In the genomic region with DNA sequence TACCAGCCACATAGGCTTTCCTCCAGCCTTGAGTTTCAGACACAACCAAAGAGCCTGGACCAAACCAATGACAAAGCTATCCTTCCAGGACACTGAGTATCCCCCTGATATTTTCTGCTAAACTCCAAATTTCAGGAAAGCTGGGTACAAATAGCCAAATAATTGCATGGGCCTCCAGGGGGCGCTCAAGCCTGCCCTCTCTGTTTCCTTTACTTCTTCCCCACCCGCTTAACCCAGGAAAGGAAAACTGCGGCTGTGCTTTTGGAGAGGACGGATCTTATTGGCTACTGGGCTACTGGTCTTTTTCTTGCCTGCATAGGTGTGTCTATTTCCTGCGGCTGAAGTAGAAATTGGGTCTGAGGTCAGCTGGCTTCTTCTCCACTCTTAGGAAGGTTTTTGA, we compare ENCODE assay signal across 8 cellular contexts. TPM values are rescaled to one million over a fixed set of nuclear protein-coding genes. Genes with fewer than 3 reads are reported as not detected.
A peak's percentile ranks its signal among the peaks of the same experiment; 100 is the strongest.
DNase-seq lines count a peak whose midpoint lies in the region; ATAC-seq and TF ChIP-seq lines count a peak whose summit lies in the region.

No MANE protein-coding gene starts in this region.

- H3K9me3 Mint-ChIP-seq in GM23338, result peaks cover 55% of the 10 kb centered on the region

- POLR2A ChIA-PET in PC-9 (lab: Charles Lee; ENCODE audit: unreplicated experiment), result interaction anchor here (0.7 kb wide), 1 partner anchor 19 kb away, joined by 3 read pairs; no protein-coding TSS in a partner anchor

- H3K4me1 Mint-ChIP-seq in GM23338, result no peaks in the 10 kb centered on the region

- intact Hi-C loops in PC-9 (cut with micrococcal nuclease; ENCODE audit: unreplicated experiment) (loop anchor here (1.0 kb wide), 1 partner anchor 47 kb away; no protein-coding TSS in a partner anchor), tibial artery (cut with DNase I; ENCODE audit: low total_unique reads) (loop anchor here (5.0 kb wide), 1 partner anchor 47 kb away; no protein-coding TSS in a partner anchor)

- H3K79me2 ChIP-seq in GM23338 (replicated peaks; ENCODE audit: insufficient read depth) (no peaks in the 10 kb centered on the region), PC-9 (ENCODE audit: low read depth) (no peaks in the 10 kb centered on the region)

- no peaks in the 10 kb centered on the region for H3K4me1 ChIP-seq in GM23338 (ENCODE audit: insufficient read depth)
- H3K4me1 ChIP-seq in PC-9 (replicated peaks; ENCODE audit: insufficient read depth), result no peaks in the 10 kb centered on the region
- H3K4me1 ChIP-seq in tibial artery, result no peaks in the 10 kb centered on the region

- H3K9me2 ChIP-seq in GM23338 (ENCODE audit: insufficient read depth) (no peaks in the 10 kb centered on the region), PC-9 (ENCODE audit: insufficient read depth) (no peaks in the 10 kb centered on the region)

- BruUV-seq in PC-9 (replicated peaks; lab: Mats Ljungman, UMichigan), result no TSS peak

- peaks cover 17% of the 10 kb centered on the region for H3K9me3 ChIP-seq in PC-9 (ENCODE audit: insufficient read depth, low read depth)
- peaks cover 4 to 22% (median 13%) of the 10 kb centered on the region in 3 donors for H3K9me3 ChIP-seq in tibial artery

- TF ChIP-seq CTCF in GM23338 (conservative IDR thresholded peaks at IDR 0.05; ENCODE audit: low read depth in 2 of 2) (peak; percentile 85 to 95), PC-9 (conservative IDR thresholded peaks at IDR 0.05) (peak; percentile 87), omental fat pad (IDR thresholded peaks at IDR 0.05) (peak in 1 of 3 donors; percentile 52), tibial artery (IDR thresholded peaks at IDR 0.05) (peak; percentile 64 to 65)

- H4K20me1 ChIP-seq in GM23338 (replicated peaks; ENCODE audit: insufficient read depth), result no peaks in the 10 kb centered on the region
- no peaks in the 10 kb centered on the region for H4K20me1 ChIP-seq in PC-9 (ENCODE audit: insufficient read depth)

- ATAC-seq in GM23338 (peak; percentile 93), omental fat pad (ENCODE audit: low FRiP score) (no peak), GM18517 (IDR thresholded peaks at IDR 0.05; ENCODE audit: unreplicated experiment) (no peak)

- H3F3A ChIP-seq in GM23338 (replicated peaks; ENCODE audit: low read depth) (no peaks in the 10 kb centered on the region), PC-9 (ENCODE audit: insufficient read depth, low read depth) (no peaks in the 10 kb centered on the region)

- H3K27me3 Mint-ChIP-seq in GM23338 (ENCODE audit: insufficient read depth, low read depth, poor library complexity), result no peaks in the 10 kb centered on the region

- DNase-seq in AG20443 (ENCODE audit: low spot score), result peak; percentile 83
- peak; percentile 90 for DNase-seq in GM23338 (ENCODE audit: low spot score)
- DNase-seq in PC-9, result peak in 1 of 2 experiments; percentile 62
- peak; percentile 31 for DNase-seq in activated T-helper 1 cell treated with Interleukin-2 at 50 U/mL for 16 hours (ENCODE audit: low read depth)
- peak; percentile 27 for DNase-seq in fibroblast of the conjunctiva (ENCODE audit: low read depth)
- DNase-seq in omental fat pad (ENCODE audit: low spot score), result peak; percentile 58
- peak; percentile 72 to 74 for DNase-seq in tibial artery

- no peak overlapping the region for H3K4me3 Mint-ChIP-seq in GM23338

- H3K27ac Mint-ChIP-seq in GM23338, result no peak overlapping the region

- H3K4me3 ChIP-seq in GM23338 (no peak overlapping the region), PC-9 (no peak overlapping the region), tibial artery (no peak overlapping the region)

- 0 out of 2 replicates have a peak, but pooled peaks cover under 1% of the 10 kb centered on the region for H3K36me3 ChIP-seq in GM23338 (ENCODE audit: insufficient read depth)
- no peaks in the 10 kb centered on the region for H3K36me3 ChIP-seq in PC-9 (ENCODE audit: low read depth)
- H3K36me3 ChIP-seq in tibial artery, result peaks cover 0 to 6% (median 0%) of the 10 kb centered on the region in 3 donors

- H2AFZ ChIP-seq in GM23338, result no peak overlapping the region
- no peak overlapping the region for H2AFZ ChIP-seq in PC-9

- H3K36me3 Mint-ChIP-seq in GM23338 (ENCODE audit: low read depth), result peaks cover 20% of the 10 kb centered on the region

- H3K27ac ChIP-seq in GM23338 (ENCODE audit: low read depth) (no peak overlapping the region), PC-9 (no peak overlapping the region), tibial artery (no peak overlapping the region)

- H3K27me3 ChIP-seq in GM23338 (ENCODE audit: insufficient read depth) (no peaks in the 10 kb centered on the region), PC-9 (ENCODE audit: insufficient read depth, low read depth) (peaks cover 16% of the 10 kb centered on the region; the same call in 1 of the 2 replicates), tibial artery (peaks cover 0 to 30% of the 10 kb centered on the region in 2 donors)

- CTCF ChIA-PET in PC-9 (lab: Charles Lee), result interaction anchor here (0.5 to 0.7 kb wide), 4 partner anchors 56 to 236 kb away, joined by 3 to 11 read pairs (median 4); a partner anchor contains a TSS

- H3K4me2 ChIP-seq in GM23338 (no peak overlapping the region), PC-9 (no peak overlapping the region)

TF ChIP-seq in GM23338, 12 proteins besides CTCF, POLR2A, EP300 and RAD21:
- TF ChIP-seq ZNF114 (CRISPR knock-in tag; IDR thresholded peaks at IDR 0.05), result no peak

RNA-seq across cellular contexts. Expression of a gene that starts 30.1 kb away (rescaled TPM):
- 0.42 TPM in 1 of 2 replicates, not detected in the other for total RNA-seq in GM23338 (2014; rRNA removed; shearing (Covaris generic))
- 0.56 and 1.5 TPM in 2 replicates for polyA plus RNA-seq in GM23338 (2016; fragmentation: Nextera tagmentation; extraction: Ambion mirVana)
- total RNA-seq in PC-9 (2021) (7.4 and 9.4 TPM in 2 replicates), omental fat pad (1 to 10 TPM in 3 of 4 donors, under 1 TPM in 1; 0.74 to 5.2 (median 2.9) TPM)

RNA-seq across cellular contexts. Expression of a gene that starts 30.2 kb away (rescaled TPM):
- 1.2 and 3.0 TPM in 2 replicates for total RNA-seq in GM23338 (2014; rRNA removed; shearing (Covaris generic))
- polyA plus RNA-seq in GM23338 (2016; fragmentation: Nextera tagmentation; extraction: Ambion mirVana), result 1.8 and 2.4 TPM in 2 replicates
- total RNA-seq in PC-9 (2021), result not detected in 2 replicates
- total RNA-seq in omental fat pad, result 1 to 10 TPM; 3.6 to 7.4 (median 5.4) TPM

RNA-seq across cellular contexts. Expression of a gene that starts 47.7 kb away (rescaled TPM):
- total RNA-seq in GM23338 (2014; rRNA removed; shearing (Covaris generic)), result not detected in 2 replicates
- polyA plus RNA-seq in GM23338 (2016; fragmentation: Nextera tagmentation; extraction: Ambion mirVana), result not detected in 2 replicates
- 0.10 TPM in 1 of 2 replicates, not detected in the other for total RNA-seq in PC-9 (2021)
- not detected for total RNA-seq in omental fat pad

RNA-seq across cellular contexts. Expression of a gene that starts 50.3 kb away (rescaled TPM):
- 2.2 and 2.4 TPM in 2 replicates for total RNA-seq in GM23338 (2014; rRNA removed; shearing (Covaris generic))
- polyA plus RNA-seq in GM23338 (2016; fragmentation: Nextera tagmentation; extraction: Ambion mirVana), result 0.38 and 0.71 TPM in 2 replicates
- total RNA-seq in PC-9 (2021), result not detected in 2 replicates
- total RNA-seq in omental fat pad, result 10 to 100 TPM in 1 of 4 donors, under 1 TPM in 2, not detected in 1; 0.60 to 11.2 (median 0.94) TPM
